13 cellular contexts compared by ENCODE assay signal in genomic region chr1:180131510-180131909, GRCh38. TPM values are rescaled to one million over a fixed set of nuclear protein-coding genes. Genes with fewer than 3 reads are reported as not detected.
A peak's percentile ranks its signal among the peaks of the same experiment; 100 is the strongest.
DNase-seq lines count a peak whose midpoint lies in the region; ATAC-seq and TF ChIP-seq lines count a peak whose summit lies in the region.
"Had no signal": no experiment of that assay in that cellular context is flagged by ENCODE, and none has a peak within 500 bp of the region (broad histone marks: within the 10 kb centered on the region; RNA-seq: fewer than 3 reads in every experiment).

No MANE protein-coding gene starts in this region.

- H3K36me3 Mint-ChIP-seq in HFFc6 (ENCODE audit: low read depth): peaks cover 3% of the 10 kb centered on the region; the same call in 1 of the 2 replicates

- H3K27ac Mint-ChIP-seq in HFFc6: peak overlapping the region; percentile 63

- H3K27me3 ChIP-seq in ACC112 (ENCODE audit: insufficient read depth, low read length) (no peaks in the 10 kb centered on the region), H7 (ENCODE audit: control insufficient read depth, insufficient read depth, low read length) (no peaks in the 10 kb centered on the region)
- H3K27me3 ChIP-seq: upper lobe of left lung had no signal

- H3K79me2 ChIP-seq in ACC112 (ENCODE audit: control insufficient read depth, insufficient read depth, low read length, unreplicated experiment): no peaks in the 10 kb centered on the region

- peak overlapping the region; percentile 17; the same call in 1 of the 2 replicates for H3K4me3 Mint-ChIP-seq in HFFc6

- peaks cover 42% of the 10 kb centered on the region for H3K4me1 Mint-ChIP-seq in HFFc6 (ENCODE audit: low read depth)

- DNase-seq in HFFc6 (peak; percentile 91), hepatic stellate cell (ENCODE audit: low spot score) (peak; percentile 92), H7 (no peak), amygdala (lab: John Stamatoyannopoulos, UW) (no peak), retina (no peak)
- DNase-seq in activated T-cell treated with anti-CD3 and anti-CD28 coated beads, Interleukin-2, amount 50 U/mL, for 48 hours: peak; percentile 38 to 55
- DNase-seq: DMS53, kidney, NCI-H2227 treated with DMSO at 0.1 percent for 48 hours had no signal

- H3K36me3 ChIP-seq in ACC112 (ENCODE audit: insufficient read depth, low read length) (no peaks in the 10 kb centered on the region), H7 (replicated peaks; ENCODE audit: control insufficient read depth, insufficient read depth, low read length) (no peaks in the 10 kb centered on the region)
- H3K36me3 ChIP-seq: upper lobe of left lung had no signal

- H3K4me1 ChIP-seq in ACC112 (ENCODE audit: control insufficient read depth, insufficient read depth, low read length, unreplicated experiment): peaks cover 15% of the 10 kb centered on the region

- peaks cover 3% of the 10 kb centered on the region for H3K27me3 Mint-ChIP-seq in HFFc6 (ENCODE audit: insufficient read depth)

- H2AFZ ChIP-seq in ACC112 (ENCODE audit: low read length, unreplicated experiment): peak overlapping the region; percentile 33

- H3K4me3 ChIP-seq in ACC112 (ENCODE audit: low read depth, low read length): no peak overlapping the region
- H3K4me3 ChIP-seq in H7 (ENCODE audit: insufficient read depth, low read depth, low read length): no peak overlapping the region
- H3K4me3 ChIP-seq: skin epidermis, upper lobe of left lung had no signal

- peak overlapping the region; percentile 56 for H3K27ac ChIP-seq in ACC112 (ENCODE audit: low read depth, low read length)

- ATAC-seq in GM21515 (IDR thresholded peaks at IDR 0.05; ENCODE audit: unreplicated experiment): no peak

- no peaks in the 10 kb centered on the region for H3K9me3 Mint-ChIP-seq in HFFc6

- TF ChIP-seq CTCF in HFFc6 (IDR thresholded peaks at IDR 0.05): no peak

RNA-seq across cellular contexts. Expression of gene QSOX1, which starts 23.2 kb away (rescaled TPM):
- 100 to 1,000 TPM; 321 to 467 (median 352) TPM for total RNA-seq in HFFc6 (2021; fragmentation: NEBNext Ultra II Directional; extraction: Animal tissue kit (Norgen Biotek cat#: 25700))
- total RNA-seq in H7 (2014; rRNA removed; shearing (Covaris generic)): 133 and 136 TPM in 2 replicates

Comparison
In these comparisons a context has a peak if more than half of its experiments do, and no peak if none do; other contexts are left out.
1. DNase-seq: peak in HFFc6 (single experiment), activated T-cell treated with anti-CD3 and anti-CD28 coated beads, Interleukin-2, amount 50 U/mL, for 48 hours (2 of 2) and hepatic stellate cell (single experiment); none in H7 (single experiment), amygdala (0 of 56) and retina (single experiment).